ENCODE assay signal across 1 cellular context in the genomic region with DNA sequence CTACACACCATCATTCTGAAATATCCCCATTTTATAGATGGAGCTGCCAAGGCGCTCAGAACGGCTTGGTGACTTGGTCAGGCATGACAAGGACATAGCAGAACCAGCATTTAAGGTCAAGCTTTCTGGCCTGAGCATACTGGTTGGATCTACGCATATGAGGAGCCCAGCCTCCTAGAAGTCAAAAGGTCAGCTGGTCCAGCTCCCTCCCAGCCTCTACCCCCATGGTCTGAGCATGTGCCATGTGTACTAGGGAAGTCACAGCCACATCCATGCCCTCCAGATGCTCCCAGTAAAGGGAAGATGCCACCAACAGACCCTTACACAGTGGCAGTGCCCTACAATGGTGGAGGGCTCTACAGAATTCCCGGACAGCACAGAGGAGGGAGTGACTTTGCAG.
TF ChIP-seq lines count a peak whose summit lies in the region.

No MANE protein-coding gene starts in this region.

TF ChIP-seq in H1, 55 proteins besides CTCF, POLR2A, EP300 and RAD21 (continued from another document):
- TF ChIP-seq SIN3A (conservative IDR thresholded peaks at IDR 0.05 in 1 of 2, IDR thresholded peaks at IDR 0.05 in 1 of 2; ENCODE audit: low read depth in 1 of 2, low read length in 2 of 2), result no peak
- no peak for TF ChIP-seq SIX5 (IDR thresholded peaks at IDR 0.05; ENCODE audit: low read depth, low read length)
